ENCODE assay signal across 17 cellular contexts in the genomic region with DNA sequence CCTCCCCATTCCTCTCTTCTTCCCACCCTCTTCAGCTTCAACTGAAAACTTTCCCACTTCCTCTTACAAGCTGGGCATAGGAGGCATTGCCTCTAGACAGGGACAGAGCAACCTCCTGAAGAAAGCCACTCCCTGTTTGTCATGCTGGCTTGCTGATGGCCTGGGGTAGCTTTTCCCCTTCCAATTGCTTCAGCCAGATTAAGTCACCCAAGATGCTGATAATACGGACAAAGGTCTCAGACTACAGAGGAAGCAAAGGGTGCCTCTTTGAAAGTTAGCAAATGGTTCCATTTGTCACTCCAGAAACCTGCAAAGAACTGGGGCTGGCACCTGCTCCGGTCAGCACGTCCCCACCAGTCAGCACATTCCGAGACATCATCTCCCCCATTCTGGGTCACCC. TPM values are rescaled to one million over a fixed set of nuclear protein-coding genes. Genes with fewer than 3 reads are reported as not detected.
DNase-seq lines count a peak whose midpoint lies in the region; ATAC-seq and TF ChIP-seq lines count a peak whose summit lies in the region.
"Had no signal": no experiment of that assay in that cellular context is flagged by ENCODE, and none has a peak within 500 bp of the region (broad histone marks: within the 10 kb centered on the region; RNA-seq: fewer than 3 reads in every experiment).

No MANE protein-coding gene starts in this region.

- POLR2A ChIA-PET in activated CD4-positive, alpha-beta memory T cell treated with anti-CD3 and anti-CD28 coated beads, Interleukin-2, amount 10 ng/mL, durations not matched to agents 7 days and 5 days (lab: Charles Lee): interaction anchor here (0.8 to 1.2 kb wide), 3 partner anchors 11 to 360 kb away, joined by 4 read pairs; a partner anchor contains a TSS
- POLR2A ChIA-PET in activated CD4-positive, alpha-beta memory T cell treated with anti-CD3 and anti-CD28 coated beads for 36 hours (lab: Charles Lee): no interaction called here

- CTCF ChIA-PET in activated CD4-positive, alpha-beta memory T cell treated with anti-CD3 and anti-CD28 coated beads, Interleukin-2, amount 10 ng/mL, durations not matched to agents 7 days and 5 days (lab: Charles Lee): interaction anchor here (1.0 kb wide), 2 partner anchors 12 to 234 kb away, joined by 3 to 4 read pairs; no protein-coding TSS in a partner anchor
- CTCF ChIA-PET in activated CD4-positive, alpha-beta memory T cell treated with anti-CD3 and anti-CD28 coated beads for 36 hours (lab: Charles Lee): no interaction called here

- peaks cover 57% of the 10 kb centered on the region for H3K4me1 Mint-ChIP-seq in activated CD4-positive, alpha-beta memory T cell treated with anti-CD3 and anti-CD28 coated beads, Interleukin-2, amount 10 ng/mL, durations not matched to agents 7 days and 5 days
- H3K4me1 Mint-ChIP-seq in activated CD4-positive, alpha-beta memory T cell treated with anti-CD3 and anti-CD28 coated beads for 36 hours (ENCODE audit: low read depth): peaks cover 56% of the 10 kb centered on the region
- H3K4me1 Mint-ChIP-seq in osteocyte (ENCODE audit: unreplicated experiment): no peaks in the 10 kb centered on the region

- H3K36me3 Mint-ChIP-seq in activated CD4-positive, alpha-beta memory T cell treated with anti-CD3 and anti-CD28 coated beads, Interleukin-2, amount 10 ng/mL, durations not matched to agents 7 days and 5 days (ENCODE audit: low read depth): peaks cover 10% of the 10 kb centered on the region
- H3K36me3 Mint-ChIP-seq in activated CD4-positive, alpha-beta memory T cell treated with anti-CD3 and anti-CD28 coated beads for 36 hours: no peaks in the 10 kb centered on the region
- no peaks in the 10 kb centered on the region for H3K36me3 Mint-ChIP-seq in osteocyte (ENCODE audit: unreplicated experiment)

- ATAC-seq in gastrocnemius medialis (no peak), HG03045 (IDR thresholded peaks at IDR 0.05; ENCODE audit: unreplicated experiment) (no peak)

- no peak overlapping the region for H3K27ac ChIP-seq in coronary artery
- H3K27ac ChIP-seq in gastrocnemius medialis: no peak overlapping the region

- H3K4me3 Mint-ChIP-seq in activated CD4-positive, alpha-beta memory T cell treated with anti-CD3 and anti-CD28 coated beads, Interleukin-2, amount 10 ng/mL, durations not matched to agents 7 days and 5 days: no peak overlapping the region
- H3K4me3 Mint-ChIP-seq in activated CD4-positive, alpha-beta memory T cell treated with anti-CD3 and anti-CD28 coated beads for 36 hours: no peak overlapping the region
- H3K4me3 Mint-ChIP-seq in osteocyte (ENCODE audit: unreplicated experiment): no peak overlapping the region

- H3K9me3 Mint-ChIP-seq in activated CD4-positive, alpha-beta memory T cell treated with anti-CD3 and anti-CD28 coated beads, Interleukin-2, amount 10 ng/mL, durations not matched to agents 7 days and 5 days: peaks cover 3% of the 10 kb centered on the region
- H3K9me3 Mint-ChIP-seq in activated CD4-positive, alpha-beta memory T cell treated with anti-CD3 and anti-CD28 coated beads for 36 hours: no peaks in the 10 kb centered on the region
- no peaks in the 10 kb centered on the region for H3K9me3 Mint-ChIP-seq in osteocyte (ENCODE audit: unreplicated experiment)

- H3K36me3 ChIP-seq in gastrocnemius medialis: no peaks in the 10 kb centered on the region

- H3K27ac Mint-ChIP-seq in activated CD4-positive, alpha-beta memory T cell treated with anti-CD3 and anti-CD28 coated beads, Interleukin-2, amount 10 ng/mL, durations not matched to agents 7 days and 5 days: peak overlapping the region; percentile 99
- H3K27ac Mint-ChIP-seq in activated CD4-positive, alpha-beta memory T cell treated with anti-CD3 and anti-CD28 coated beads for 36 hours: no peak overlapping the region
- H3K27ac Mint-ChIP-seq in osteocyte (ENCODE audit: unreplicated experiment): no peak overlapping the region

- TF ChIP-seq POLR2A in NB4 (IDR thresholded peaks at IDR 0.05; ENCODE audit: extremely low read depth, insufficient read length) (no peak), gastrocnemius medialis (IDR thresholded peaks at IDR 0.05) (no peak)

- no peak for TF ChIP-seq CTCF in NB4 (IDR thresholded peaks at IDR 0.05; ENCODE audit: low read depth, low read length)
- TF ChIP-seq CTCF in coronary artery (IDR thresholded peaks at IDR 0.05): no peak
- no peak for TF ChIP-seq CTCF in osteocyte (IDR thresholded peaks at IDR 0.05)
- no peak for TF ChIP-seq CTCF in gastrocnemius medialis (IDR thresholded peaks at IDR 0.05 in 4 of 5, conservative IDR thresholded peaks at IDR 0.05 in 1 of 5)

- H3K9me3 ChIP-seq in gastrocnemius medialis: no peaks in the 10 kb centered on the region

- H3K27me3 ChIP-seq in gastrocnemius medialis: no peaks in the 10 kb centered on the region

- H3K4me3 ChIP-seq in NB4 (ENCODE audit: low read depth, low read length) (no peak overlapping the region), coronary artery (no peak overlapping the region), gastrocnemius medialis (no peak overlapping the region)
- H3K4me3 ChIP-seq: skin epidermis had no signal

- in situ Hi-C loops in gastrocnemius medialis (cut with MboI; ENCODE audit: low sequenced_read_pairs in 4 of 4): no loop called here

- peaks cover 13% of the 10 kb centered on the region for H3K27me3 Mint-ChIP-seq in activated CD4-positive, alpha-beta memory T cell treated with anti-CD3 and anti-CD28 coated beads, Interleukin-2, amount 10 ng/mL, durations not matched to agents 7 days and 5 days
- H3K27me3 Mint-ChIP-seq in activated CD4-positive, alpha-beta memory T cell treated with anti-CD3 and anti-CD28 coated beads for 36 hours: no peaks in the 10 kb centered on the region
- peaks cover 52% of the 10 kb centered on the region for H3K27me3 Mint-ChIP-seq in osteocyte (ENCODE audit: unreplicated experiment)

- DNase-seq in activated CD4-positive, alpha-beta memory T cell treated with anti-CD3 and anti-CD28 coated beads, Interleukin-2, amount 10 ng/mL, durations not matched to agents 7 days and 5 days: no peak
- no peak for DNase-seq in activated CD4-positive, alpha-beta memory T cell treated with anti-CD3 and anti-CD28 coated beads for 36 hours
- DNase-seq in NB4 (ENCODE audit: low read depth): peak; percentile 32
- peak; percentile 58 for DNase-seq in coronary artery (ENCODE audit: low spot score)
- peak; percentile 60 for DNase-seq in osteocyte (ENCODE audit: extremely low spot score, unreplicated experiment)
- DNase-seq in retina: no peak
- no peak for DNase-seq in gastrocnemius medialis
- DNase-seq: ACHN, amygdala, KG1, NCI-H187, NCI-H510A had no signal

- intact Hi-C loops in activated CD4-positive, alpha-beta memory T cell treated with anti-CD3 and anti-CD28 coated beads for 36 hours (cut with micrococcal nuclease): loop anchor here (10.0 kb wide), 1 partner anchor 61 kb away; no protein-coding TSS in a partner anchor
- intact Hi-C loops in gastrocnemius medialis (cut with DNase I; ENCODE audit: low total_unique reads): no loop called here

- no peaks in the 10 kb centered on the region for H3K4me1 ChIP-seq in gastrocnemius medialis

RNA-seq across cellular contexts. Expression of a gene that starts 6.0 kb away (rescaled TPM):
- total RNA-seq in activated CD4-positive, alpha-beta memory T cell treated with anti-CD3 and anti-CD28 coated beads, Interleukin-2, amount 10 ng/mL, durations not matched to agents 7 days and 5 days: not detected
- total RNA-seq in activated CD4-positive, alpha-beta memory T cell treated with anti-CD3 and anti-CD28 coated beads for 36 hours: not detected
- total RNA-seq in osteocyte (not detected in 2 replicates), gastrocnemius medialis (not detected)
- total RNA-seq: H1, mammary epithelial cell, subcutaneous adipose tissue had no signal

RNA-seq across cellular contexts. Expression of a gene that starts 27.6 kb away (rescaled TPM):
- total RNA-seq in activated CD4-positive, alpha-beta memory T cell treated with anti-CD3 and anti-CD28 coated beads, Interleukin-2, amount 10 ng/mL, durations not matched to agents 7 days and 5 days: not detected
- total RNA-seq in activated CD4-positive, alpha-beta memory T cell treated with anti-CD3 and anti-CD28 coated beads for 36 hours: under 1 TPM in 1 of 2 experiments, not detected in 1; 0.19 TPM
- total RNA-seq in osteocyte (not detected in 2 replicates), gastrocnemius medialis (not detected)
- total RNA-seq: H1, mammary epithelial cell, subcutaneous adipose tissue had no signal

RNA-seq across cellular contexts. Expression of a gene that starts 34.2 kb away (rescaled TPM):
- total RNA-seq in activated CD4-positive, alpha-beta memory T cell treated with anti-CD3 and anti-CD28 coated beads, Interleukin-2, amount 10 ng/mL, durations not matched to agents 7 days and 5 days: under 1 TPM; 0.13 to 0.30 TPM
- not detected for total RNA-seq in activated CD4-positive, alpha-beta memory T cell treated with anti-CD3 and anti-CD28 coated beads for 36 hours
- total RNA-seq in osteocyte (not detected in 2 replicates), gastrocnemius medialis (not detected)
- total RNA-seq: H1, mammary epithelial cell had no signal

RNA-seq across cellular contexts. Expression of a gene that starts 44.7 kb away (rescaled TPM):
- total RNA-seq in activated CD4-positive, alpha-beta memory T cell treated with anti-CD3 and anti-CD28 coated beads, Interleukin-2, amount 10 ng/mL, durations not matched to agents 7 days and 5 days: not detected
- total RNA-seq in activated CD4-positive, alpha-beta memory T cell treated with anti-CD3 and anti-CD28 coated beads for 36 hours: under 1 TPM in 1 of 2 experiments, not detected in 1; 0.17 TPM
- total RNA-seq in osteocyte: not detected in 2 replicates
- total RNA-seq in gastrocnemius medialis: not detected
- total RNA-seq: H1, mammary epithelial cell, subcutaneous adipose tissue had no signal

RNA-seq across cellular contexts. Expression of a gene that starts 57.3 kb away (rescaled TPM):
- total RNA-seq in activated CD4-positive, alpha-beta memory T cell treated with anti-CD3 and anti-CD28 coated beads, Interleukin-2, amount 10 ng/mL, durations not matched to agents 7 days and 5 days: not detected
- not detected for total RNA-seq in activated CD4-positive, alpha-beta memory T cell treated with anti-CD3 and anti-CD28 coated beads for 36 hours
- not detected in 2 replicates for total RNA-seq in osteocyte
- not detected for total RNA-seq in gastrocnemius medialis
- total RNA-seq: H1 had no signal

Comparison
In these comparisons a context has a peak if more than half of its experiments do, and no peak if none do; other contexts are left out.
1. DNase-seq: peak in NB4 (single experiment), coronary artery (single experiment) and osteocyte (single experiment); none in activated CD4-positive, alpha-beta memory T cell treated with anti-CD3 and anti-CD28 coated beads, Interleukin-2, amount 10 ng/mL, durations not matched to agents 7 days and 5 days (single experiment), activated CD4-positive, alpha-beta memory T cell treated with anti-CD3 and anti-CD28 coated beads for 36 hours (single experiment), retina (single experiment) and gastrocnemius medialis (0 of 2).